ENCODE assay signal across 18 cellular contexts in the genomic region with DNA sequence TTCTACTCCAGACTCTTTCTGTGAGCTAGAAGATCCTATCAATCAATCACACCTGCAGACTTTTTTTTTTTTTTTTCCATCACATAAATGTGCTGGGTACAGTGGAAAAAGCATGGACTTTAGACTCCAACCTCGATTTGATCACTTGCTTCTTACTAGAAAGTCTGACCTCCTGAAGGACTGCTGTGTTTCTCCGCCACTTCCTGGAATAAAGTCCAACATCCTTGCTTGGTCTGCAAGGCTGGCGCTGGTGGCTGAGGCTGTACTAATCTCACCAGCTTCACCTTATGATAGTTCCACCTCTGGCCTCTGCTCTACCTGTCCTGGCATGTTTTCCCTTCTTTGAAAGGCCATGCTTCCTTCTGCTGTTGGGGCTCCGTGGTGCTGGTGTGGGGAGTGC.
"Had no signal": no experiment of that assay in that cellular context is flagged by ENCODE, and none has a peak within 500 bp of the region (broad histone marks: within the 10 kb centered on the region; RNA-seq: fewer than 3 reads in every experiment).

No MANE protein-coding gene starts in this region.

- H3K36me3 ChIP-seq: esophagus squamous epithelium, gastroesophageal sphincter, left ventricle myocardium inferior, right atrium auricular region, tibial nerve had no signal

- DNase-seq: effector memory CD8-positive, alpha-beta T cell; esophagus squamous epithelium; foreskin fibroblast; glutamatergic neuron; immature natural killer cell; left ventricle myocardium inferior; natural killer cell; stimulated activated CD4-positive, alpha-beta T cell treated with anti-CD3 and anti-CD28 coated beads, Interleukin-2, amount 100 ng/mL, for 48 hours; stimulated activated naive CD4-positive, alpha-beta T cell treated with Interleukin-2 at 50 U/mL for 16 hours had no signal

- H3K9me3 ChIP-seq: esophagus squamous epithelium, gastroesophageal sphincter, left ventricle myocardium inferior, right atrium auricular region, tibial nerve had no signal

- H3K27ac Mint-ChIP-seq: dendritic cell treated with granulocyte-macrophage colony-stimulating factor and Interleukin-4, amounts not matched to agents 40 ng/mL and 50 ng/mL, for 4 days; effector memory CD8-positive, alpha-beta T cell; immature natural killer cell; natural killer cell had no signal

- H3K4me3 ChIP-seq: esophagus squamous epithelium, gastroesophageal sphincter, left ventricle myocardium inferior, lung, right atrium auricular region, smooth muscle cell, tibial nerve had no signal

- FAIRE-seq: keratinocyte, urothelium cell line had no signal

- H3K4me2 ChIP-seq: smooth muscle cell had no signal

- H3K27me3 Mint-ChIP-seq: dendritic cell treated with granulocyte-macrophage colony-stimulating factor and Interleukin-4, amounts not matched to agents 40 ng/mL and 50 ng/mL, for 4 days had no signal

- H3K36me3 Mint-ChIP-seq: immature natural killer cell, natural killer cell had no signal

- H3K4me1 Mint-ChIP-seq: neural crest cell had no signal

- H3K4me1 ChIP-seq: left ventricle myocardium inferior, right atrium auricular region had no signal

- H3K27me3 ChIP-seq: esophagus squamous epithelium, gastroesophageal sphincter, right atrium auricular region, tibial nerve had no signal

- H3K9me3 Mint-ChIP-seq: dendritic cell treated with granulocyte-macrophage colony-stimulating factor and Interleukin-4, amounts not matched to agents 40 ng/mL and 50 ng/mL, for 4 days; effector memory CD8-positive, alpha-beta T cell; immature natural killer cell; natural killer cell; neural crest cell had no signal

- H3K4me3 Mint-ChIP-seq: dendritic cell treated with granulocyte-macrophage colony-stimulating factor and Interleukin-4, amounts not matched to agents 40 ng/mL and 50 ng/mL, for 4 days; effector memory CD8-positive, alpha-beta T cell; immature natural killer cell; natural killer cell; neural crest cell had no signal

- H3K27ac ChIP-seq: esophagus squamous epithelium, gastroesophageal sphincter, left ventricle myocardium inferior, right atrium auricular region, tibial nerve had no signal

- ATAC-seq: effector memory CD8-positive, alpha-beta T cell; gastroesophageal sphincter; natural killer cell had no signal
